4 cellular contexts compared by ENCODE assay signal in the genomic region with DNA sequence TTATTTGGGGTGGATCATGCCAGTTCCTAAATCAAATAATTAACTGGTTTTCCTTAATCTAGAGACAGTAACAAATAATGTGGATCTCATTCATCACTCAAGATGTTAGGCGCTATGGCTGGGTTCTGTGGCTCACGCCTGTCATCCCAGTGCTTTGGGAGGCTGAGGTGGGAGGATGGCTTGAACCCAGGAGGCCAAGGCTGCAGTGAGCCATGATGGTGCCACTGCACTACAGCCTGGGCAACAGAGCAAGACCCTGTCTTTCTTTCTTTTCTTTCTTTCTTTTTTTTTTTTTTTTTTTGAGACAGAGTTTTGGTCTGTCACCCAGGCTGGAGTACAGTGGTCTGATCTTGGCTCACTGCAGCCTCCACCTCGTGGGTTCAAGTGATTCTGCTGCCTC. TPM values are rescaled to one million over a fixed set of nuclear protein-coding genes. Genes with fewer than 3 reads are reported as not detected.
"Had no signal": no experiment of that assay in that cellular context is flagged by ENCODE, and none has a peak within 500 bp of the region (broad histone marks: within the 10 kb centered on the region; RNA-seq: fewer than 3 reads in every experiment).

No MANE protein-coding gene starts in this region.

RNA-seq across cellular contexts. Expression of a gene that starts 23.3 kb away (rescaled TPM):
- total RNA-seq: Peyer's patch, RPMI7951, SJSA1, SK-MEL-5 had no signal
